In genomic region chr3:72320096-72320910, GRCh38 we compare ENCODE assay signal across 19 cellular contexts.
A peak's percentile ranks its signal among the peaks of the same experiment; 100 is the strongest.
DNase-seq lines count a peak whose midpoint lies in the region; ATAC-seq, FAIRE-seq and TF ChIP-seq lines count a peak whose summit lies in the region.
"Had no signal": no experiment of that assay in that cellular context is flagged by ENCODE, and none has a peak within 500 bp of the region (broad histone marks: within the 10 kb centered on the region; RNA-seq: fewer than 3 reads in every experiment).

No MANE protein-coding gene starts in this region.

- ATAC-seq in heart left ventricle, result no peak
- peak; percentile 3 for ATAC-seq in K562
- ATAC-seq in HG02759 (IDR thresholded peaks at IDR 0.05; ENCODE audit: unreplicated experiment), result no peak
- ATAC-seq: CD8-positive, alpha-beta T cell; GM12878 had no signal

- H3K9me1 ChIP-seq in K562 (ENCODE audit: control insufficient read depth, insufficient read depth, low read length), result no peaks in the 10 kb centered on the region

- no peaks in the 10 kb centered on the region for H3K36me3 ChIP-seq in cardiac muscle cell
- H3K36me3 ChIP-seq in heart left ventricle, result no peaks in the 10 kb centered on the region
- H3K36me3 ChIP-seq in K562 (ENCODE audit: control insufficient read depth, insufficient read depth, low read length), result no peaks in the 10 kb centered on the region
- H3K36me3 ChIP-seq in neuronal stem cell (replicated peaks in 1 of 2; ENCODE audit: control insufficient read depth in 2 of 2, insufficient read depth in 2 of 2, low read length in 2 of 2), result no peaks in the 10 kb centered on the region
- H3K36me3 ChIP-seq: BLaER1 treated with 17β-estradiol and CSF1 and Interleukin-3, amounts not matched to agents 10 nM and 100 nM had no signal

- WGBS in heart left ventricle, 4 donors, result 73 to 79% (median 76%) methylated on average over 14 to 16 of the region's 16 CpGs
- 9% methylated on average over 16 of the region's 16 CpGs for whole genome bisulfite sequencing in K562 (ENCODE audit: insufficient coverage, low coverage, missing lambda C conversion rate)
- WGBS in neuronal stem cell (ENCODE audit: extremely low coverage in 2 of 2, insufficient read length in 2 of 2, insufficient replicate concordance in 1 of 2), 2 donors, result no CpG with 5 or more reads among the region's 16 CpGs

- no peak overlapping the region for H2BK15ac ChIP-seq in neuronal stem cell (ENCODE audit: low read length)

- peak overlapping the region; percentile 27 for H3K4me2 ChIP-seq in K562 (ENCODE audit: insufficient read depth, low read length)
- no peak overlapping the region for H3K4me2 ChIP-seq in neuronal stem cell (ENCODE audit: insufficient read depth, low read length, poor library complexity, severe bottlenecking)

- H3K27ac ChIP-seq in cardiac muscle cell, result peak overlapping the region; percentile 38
- H3K27ac ChIP-seq in heart left ventricle, result peak overlapping the region in 3 of 12 donors; percentile 6 to 34 (median 29)
- H3K27ac ChIP-seq in K562 (ENCODE audit: extremely low read depth, low read depth, low read length), result peak overlapping the region; percentile 75
- H3K27ac ChIP-seq in neuronal stem cell (replicated peaks; ENCODE audit: low read length), result no peak overlapping the region
- H3K27ac ChIP-seq in caudate nucleus (ENCODE audit: low read depth, low read length), result no peak overlapping the region
- H3K27ac ChIP-seq: BLaER1 treated with 17β-estradiol and CSF1 and Interleukin-3, amounts not matched to agents 10 nM and 100 nM had no signal

- BruUV-seq in K562 (replicated peaks; lab: Mats Ljungman, UMichigan), result no TSS peak

- intact Hi-C loops in heart left ventricle (cut with DNase I) (loop anchor here in 1 of 10 donors (10.0 kb wide), 1 partner anchor 124 kb away; the partner anchor contains the start of gene RYBP), K562 (cut with micrococcal nuclease) (loop anchor here (5.0 kb wide), 2 partner anchors 33 to 48 kb away; no protein-coding TSS in a partner anchor)

- peaks cover 18% of the 10 kb centered on the region for H3K4me1 ChIP-seq in cardiac muscle cell (ENCODE audit: low read depth)
- H3K4me1 ChIP-seq in heart left ventricle, result peaks cover 0 to 44% (median 19%) of the 10 kb centered on the region in 12 donors
- H3K4me1 ChIP-seq in K562 (replicated peaks in 1 of 2; ENCODE audit: control insufficient read depth in 2 of 2, insufficient read depth in 2 of 2, low read length in 2 of 2), result peaks cover 36 to 54% of the 10 kb centered on the region in 2 experiments
- no peaks in the 10 kb centered on the region for H3K4me1 ChIP-seq in neuronal stem cell (ENCODE audit: control insufficient read depth in 2 of 2, insufficient read depth in 1 of 2, low read depth in 1 of 2, low read length in 2 of 2)

- in situ Hi-C loops in K562 (cut with MboI), result no loop called here

- H3K4me3 ChIP-seq in cardiac muscle cell, result no peak overlapping the region
- no peak overlapping the region for H3K4me3 ChIP-seq in heart left ventricle
- no peak overlapping the region for H3K4me3 ChIP-seq in K562
- no peak overlapping the region for H3K4me3 ChIP-seq in neuronal stem cell (ENCODE audit: low read length in 2 of 2)
- H3K4me3 ChIP-seq: BLaER1 treated with 17β-estradiol and CSF1 and Interleukin-3, amounts not matched to agents 10 nM and 100 nM; GM12878 had no signal

- H3K79me2 ChIP-seq in K562 (ENCODE audit: control insufficient read depth, insufficient read depth, low read length), result no peaks in the 10 kb centered on the region

- no peaks in the 10 kb centered on the region for H3K79me1 ChIP-seq in neuronal stem cell (ENCODE audit: low read depth, low read length)

- no peak overlapping the region for H4K91ac ChIP-seq in neuronal stem cell (ENCODE audit: low read depth, low read length, poor library complexity)

- TF ChIP-seq EP300 in K562 (IDR thresholded peaks at IDR 0.05; ENCODE audit: low read length), result peak; percentile 40; the same call in 1 of the 2 replicates

- H3K4ac ChIP-seq in neuronal stem cell (ENCODE audit: low read length), result no peak overlapping the region

- FAIRE-seq in K562 (lab: Jason Lieb, UNC), result peak; percentile 61
- FAIRE-seq: GM12878, H1 had no signal

- H2AK5ac ChIP-seq in neuronal stem cell (ENCODE audit: low read depth, low read length), result no peak overlapping the region

- H3K18ac ChIP-seq in neuronal stem cell (ENCODE audit: low read length), result no peak overlapping the region

- H3K9me3 ChIP-seq in cardiac muscle cell (ENCODE audit: low read depth) (no peaks in the 10 kb centered on the region), heart left ventricle (peaks cover 0 to 4% (median 0%) of the 10 kb centered on the region in 12 donors), K562 (replicated peaks; ENCODE audit: control insufficient read depth, insufficient read depth, low read depth, low read length) (no peaks in the 10 kb centered on the region), neuronal stem cell (replicated peaks in 1 of 2; ENCODE audit: control insufficient read depth in 2 of 2, insufficient read depth in 1 of 2, low read depth in 1 of 2, low read length in 2 of 2) (no peaks in the 10 kb centered on the region)
- H3K9me3 ChIP-seq: BLaER1 treated with 17β-estradiol and CSF1 and Interleukin-3, amounts not matched to agents 10 nM and 100 nM had no signal

- no peak overlapping the region for H2BK12ac ChIP-seq in neuronal stem cell (ENCODE audit: low read length)

- H3K27me3 ChIP-seq in cardiac muscle cell, result no peaks in the 10 kb centered on the region
- H3K27me3 ChIP-seq in heart left ventricle, result no peaks in the 10 kb centered on the region
- no peaks in the 10 kb centered on the region for H3K27me3 ChIP-seq in K562 (ENCODE audit: control insufficient read depth in 2 of 2, insufficient read depth in 2 of 2, low read length in 2 of 2)
- peaks cover 0 to 42% (median 0%) of the 10 kb centered on the region in 3 experiments for H3K27me3 ChIP-seq in neuronal stem cell (ENCODE audit: control insufficient read depth in 3 of 3, insufficient read depth in 3 of 3, low read depth in 1 of 3, low read length in 3 of 3)
- H3K27me3 ChIP-seq: BLaER1 treated with 17β-estradiol and CSF1 and Interleukin-3, amounts not matched to agents 10 nM and 100 nM had no signal

- H4K20me1 ChIP-seq in K562 (replicated peaks; ENCODE audit: control insufficient read depth, insufficient read depth, low read length), result no peaks in the 10 kb centered on the region
- H4K20me1 ChIP-seq: BLaER1 treated with 17β-estradiol and CSF1 and Interleukin-3, amounts not matched to agents 10 nM and 100 nM had no signal

- TF ChIP-seq POLR2A in heart left ventricle (IDR thresholded peaks at IDR 0.05) (no peak), K562 (conservative IDR thresholded peaks at IDR 0.05) (no peak)

- peak overlapping the region; percentile 49 for H2AFZ ChIP-seq in K562 (ENCODE audit: low read depth, low read length)
- H2AFZ ChIP-seq in neuronal stem cell (ENCODE audit: low read length), result no peak overlapping the region

- H3K23ac ChIP-seq in neuronal stem cell (ENCODE audit: low read depth, low read length, poor library complexity), result no peak overlapping the region

- CTCF ChIA-PET in K562 (lab: Yijun Ruan, JAX; ENCODE audit: low intra/inter-chr PET ratio), result no interaction called here

- H2BK120ac ChIP-seq in neuronal stem cell (ENCODE audit: low read depth, low read length), result no peak overlapping the region

- TF ChIP-seq CTCF in cardiac muscle cell (IDR thresholded peaks at IDR 0.05; ENCODE audit: low read depth, low read length), result no peak
- TF ChIP-seq CTCF in heart left ventricle (IDR thresholded peaks at IDR 0.05), result no peak
- no peak for TF ChIP-seq CTCF in K562 (IDR thresholded peaks at IDR 0.05 in 2 of 3, conservative IDR thresholded peaks at IDR 0.05 in 1 of 3; ENCODE audit: insufficient read depth in 2 of 3, low read depth in 1 of 3, low read length in 3 of 3)

- H4K8ac ChIP-seq in neuronal stem cell (ENCODE audit: low read depth, low read length), result no peak overlapping the region

- no peak for TF ChIP-seq RAD21 in K562 (CRISPR knock-in tag; conservative IDR thresholded peaks at IDR 0.05 in 1 of 2, IDR thresholded peaks at IDR 0.05 in 1 of 2)

- H3K9ac ChIP-seq in K562 (ENCODE audit: insufficient read depth in 1 of 2, low read depth in 2 of 2, low read length in 2 of 2), result peak overlapping the region; percentile 27 to 81; a peak in 2 of 4 replicates
- H3K9ac ChIP-seq in neuronal stem cell (ENCODE audit: low read depth, low read length, poor library complexity), result no peak overlapping the region
- H3K9ac ChIP-seq: BLaER1 treated with 17β-estradiol and CSF1 and Interleukin-3, amounts not matched to agents 10 nM and 100 nM had no signal

- POLR2A ChIA-PET in K562 (lab: Yijun Ruan, JAX), result interaction anchor here (0.5 to 0.7 kb wide), 4 partner anchors 99 to 353 kb away, joined by 3 read pairs; no protein-coding TSS in a partner anchor

- no peak overlapping the region for H2BK5ac ChIP-seq in neuronal stem cell (ENCODE audit: low read length)

- peak in 1 of 2 donors; percentile 62 for DNase-seq in cardiac muscle cell (ENCODE audit: low read depth in 1 of 2, low spot score in 1 of 2)
- DNase-seq in heart left ventricle, result no peak
- peak; percentile 54 for DNase-seq in Ammon's horn (ENCODE audit: low spot score)
- peak in 3 of 4 experiments; percentile 16 to 66 (median 38) for DNase-seq in K562 (ENCODE audit: extremely low read depth in 1 of 4, low spot score in 3 of 4)
- no peak for DNase-seq in neuronal stem cell (ENCODE audit: low spot score)
- DNase-seq in caudate nucleus (lab: John Stamatoyannopoulos, UW), result no peak
- DNase-seq in glomerular visceral epithelial cell (ENCODE audit: extremely low spot score), result no peak
- DNase-seq: 8988T; CD8-positive, alpha-beta T cell; COR-L47; DMS 273 treated with DMSO at 0.1 percent for 48 hours; DMS53; DND-41; EL; H9 had no signal

- H3K14ac ChIP-seq in neuronal stem cell (ENCODE audit: low read length), result peak overlapping the region; percentile 23

TF ChIP-seq in K562, 482 proteins besides CTCF, POLR2A, EP300 and RAD21 (continues in another document):
- TF ChIP-seq ARID3B (CRISPR knock-in tag; IDR thresholded peaks at IDR 0.05; ENCODE audit: borderline replicate concordance), result no peak
- no peak for TF ChIP-seq POLR2G (IDR thresholded peaks at IDR 0.05; ENCODE audit: low read depth, low read length)
- no peak for TF ChIP-seq KAT2B (IDR thresholded peaks at IDR 0.05; ENCODE audit: low read depth, low read length)
- no peak for TF ChIP-seq ZKSCAN3 (CRISPR knock-in tag; IDR thresholded peaks at IDR 0.05)
- TF ChIP-seq SRSF7 (optimal IDR thresholded peaks at IDR 0.05; ENCODE audit: low read depth, low read length), result no peak
- TF ChIP-seq ZNF75A (CRISPR knock-in tag; IDR thresholded peaks at IDR 0.05), result no peak

Comparison
In these comparisons a context has a peak if more than half of its experiments do, and no peak if none do; other contexts are left out.
1. DNase-seq: peak in Ammon's horn (single experiment) and K562 (3 of 4); none in heart left ventricle (0 of 5), neuronal stem cell (single experiment), caudate nucleus (0 of 61) and glomerular visceral epithelial cell (single experiment).
2. H3K27ac ChIP-seq: peak in cardiac muscle cell (single experiment) and K562 (single experiment); none in neuronal stem cell (single experiment) and caudate nucleus (single experiment).